In genomic region chr7:122758501-122758900, GRCh38 we compare ENCODE assay signal across 8 cellular contexts. TPM values are rescaled to one million over a fixed set of nuclear protein-coding genes. Genes with fewer than 3 reads are reported as not detected.
"Had no signal": no experiment of that assay in that cellular context is flagged by ENCODE, and none has a peak within 500 bp of the region (broad histone marks: within the 10 kb centered on the region; RNA-seq: fewer than 3 reads in every experiment).

No MANE protein-coding gene starts in this region.

- H3K4me1 Mint-ChIP-seq: IgD-negative memory B cell had no signal

- H3K27ac Mint-ChIP-seq: IgD-negative memory B cell had no signal

- H3K4me3 Mint-ChIP-seq: IgD-negative memory B cell had no signal

- DNase-seq: GOT3, H7, HCEC 1CT, KBM-7 had no signal

- H3K27ac ChIP-seq: HL-60 had no signal

- FAIRE-seq: HepG2 had no signal

- H3K27me3 Mint-ChIP-seq: IgD-negative memory B cell had no signal

- H3K36me3 Mint-ChIP-seq: IgD-negative memory B cell had no signal

- ATAC-seq: HepG2 had no signal

RNA-seq across cellular contexts. Expression of gene RNF148, which starts 55.8 kb away (rescaled TPM):
- total RNA-seq: H7 had no signal
- polyA plus RNA-seq: IgD-negative memory B cell had no signal

RNA-seq across cellular contexts. Expression of gene RNF133, which starts 59.6 kb away (rescaled TPM):
- total RNA-seq: H4, H7 had no signal
- polyA plus RNA-seq: IgD-negative memory B cell had no signal
